ENCODE assay signal across 7 cellular contexts in genomic region chr12:53320352-53321195, GRCh38. TPM values are rescaled to one million over a fixed set of nuclear protein-coding genes. Genes with fewer than 3 reads are reported as not detected.
DNase-seq lines count a peak whose midpoint lies in the region; ATAC-seq and TF ChIP-seq lines count a peak whose summit lies in the region.

No MANE protein-coding gene starts in this region.

- peaks cover 32% of the 10 kb centered on the region for H3K36me3 ChIP-seq in HUES6 (ENCODE audit: control insufficient read depth, insufficient read depth, low read length)
- H3K36me3 ChIP-seq in iPS-20b (ENCODE audit: insufficient read depth, low read depth, low read length): peaks cover 27% of the 10 kb centered on the region
- peaks cover 7 to 36% (median 35%) of the 10 kb centered on the region in 4 donors for H3K36me3 ChIP-seq in stomach

- H3K4me1 ChIP-seq in HUES6 (ENCODE audit: control insufficient read depth, insufficient read depth, low read length) (peaks cover 15% of the 10 kb centered on the region), iPS-20b (ENCODE audit: insufficient read depth, low read length) (peaks cover 9% of the 10 kb centered on the region), stomach (peaks cover 23 to 54% (median 48%) of the 10 kb centered on the region in 4 donors)

- no peaks in the 10 kb centered on the region for H3K9me3 Mint-ChIP-seq in activated naive CD8-positive, alpha-beta T cell treated with anti-CD3 and anti-CD28 coated beads for 36 hours

- H3K4me3 ChIP-seq in HUES6 (ENCODE audit: low read depth, low read length) (peak overlapping the region; percentile 97), iPS-20b (ENCODE audit: low read length) (peak overlapping the region; percentile 94), stomach (peak overlapping the region; percentile 63 to 73 (median 68))

- 32 to 46% (median 37%) methylated on average over 10 of the region's 10 CpGs for WGBS in stomach, 5 donors

- TF ChIP-seq EP300 in stomach (IDR thresholded peaks at IDR 0.05): no peak

- H3K36me3 Mint-ChIP-seq in activated naive CD8-positive, alpha-beta T cell treated with anti-CD3 and anti-CD28 coated beads for 36 hours: peaks cover 10% of the 10 kb centered on the region

- H3K27ac ChIP-seq in HUES6 (ENCODE audit: low read depth, low read length): no peak overlapping the region
- H3K27ac ChIP-seq in iPS-20b (ENCODE audit: low read length): no peak overlapping the region
- H3K27ac ChIP-seq in stomach: peak overlapping the region; percentile 86 to 98 (median 92)

- no peak for TF ChIP-seq CTCF in stomach (IDR thresholded peaks at IDR 0.05)

- no peak for DNase-seq in activated naive CD8-positive, alpha-beta T cell treated with anti-CD3 and anti-CD28 coated beads for 36 hours
- no peak for DNase-seq in stomach
- no peak for DNase-seq in NCI-H345 (lab: John Stamatoyannopoulos, UW)

- H3K9ac ChIP-seq in HUES6 (ENCODE audit: low read length) (peak overlapping the region; percentile 94), iPS-20b (ENCODE audit: low read depth, low read length) (peak overlapping the region; percentile 95)

- no peaks in the 10 kb centered on the region for H3K27me3 Mint-ChIP-seq in activated naive CD8-positive, alpha-beta T cell treated with anti-CD3 and anti-CD28 coated beads for 36 hours

- H3K27me3 ChIP-seq in HUES6 (ENCODE audit: control insufficient read depth, insufficient read depth, low read length): peaks cover 5% of the 10 kb centered on the region; the same call in 1 of the 2 replicates
- peaks cover 30% of the 10 kb centered on the region for H3K27me3 ChIP-seq in iPS-20b (ENCODE audit: insufficient read depth, low read length)
- H3K27me3 ChIP-seq in stomach: peaks cover 0 to 3% (median 0%) of the 10 kb centered on the region in 3 donors

- H3K4me1 Mint-ChIP-seq in activated naive CD8-positive, alpha-beta T cell treated with anti-CD3 and anti-CD28 coated beads for 36 hours: peaks cover 31% of the 10 kb centered on the region

- peak overlapping the region; percentile 91 for H3K27ac Mint-ChIP-seq in activated naive CD8-positive, alpha-beta T cell treated with anti-CD3 and anti-CD28 coated beads for 36 hours

- intact Hi-C loops in stomach (cut with DNase I; ENCODE audit: low total_unique reads): no loop called here

- no peak for TF ChIP-seq POLR2A in stomach (IDR thresholded peaks at IDR 0.05)

- H3K4me3 Mint-ChIP-seq in activated naive CD8-positive, alpha-beta T cell treated with anti-CD3 and anti-CD28 coated beads for 36 hours: peak overlapping the region; percentile 96

- H3K9me3 ChIP-seq in HUES6 (ENCODE audit: control insufficient read depth, insufficient read depth, low read depth, low read length) (no peaks in the 10 kb centered on the region), iPS-20b (ENCODE audit: insufficient read depth, low read depth, low read length) (no peaks in the 10 kb centered on the region), stomach (no peaks in the 10 kb centered on the region)

- no peak for ATAC-seq in GM21390 (IDR thresholded peaks at IDR 0.05; ENCODE audit: unreplicated experiment)
- no peak for ATAC-seq in HG03108 (IDR thresholded peaks at IDR 0.05; ENCODE audit: unreplicated experiment)

RNA-seq across cellular contexts. Expression of gene AAAS, which starts 0.8 kb away (rescaled TPM):
- 10 to 100 TPM; 79.9 to 86.4 TPM for total RNA-seq in activated naive CD8-positive, alpha-beta T cell treated with anti-CD3 and anti-CD28 coated beads for 36 hours
- total RNA-seq in stomach: 10 to 100 TPM; 22.6 to 59.4 (median 43.3) TPM
- polyA plus RNA-seq in stomach: 10 to 100 TPM; 19.7 to 49.7 (median 19.7) TPM

RNA-seq across cellular contexts. Expression of gene SP7, which starts 15.6 kb away (rescaled TPM):
- not detected for total RNA-seq in activated naive CD8-positive, alpha-beta T cell treated with anti-CD3 and anti-CD28 coated beads for 36 hours
- total RNA-seq in stomach: not detected
- polyA plus RNA-seq in stomach: not detected

RNA-seq across cellular contexts. Expression of gene MYG1, which starts 21.1 kb away (rescaled TPM):
- total RNA-seq in activated naive CD8-positive, alpha-beta T cell treated with anti-CD3 and anti-CD28 coated beads for 36 hours: 10 to 100 TPM; 73.4 to 79.7 TPM
- total RNA-seq in stomach: 10 to 100 TPM; 16.0 to 33.9 (median 29.0) TPM
- 100 to 1,000 TPM in 1 of 3 donors, 10 to 100 TPM in 2; 89.5 to 120 (median 98.5) TPM for polyA plus RNA-seq in stomach

RNA-seq across cellular contexts. Expression of gene PFDN5, which starts 25.2 kb away (rescaled TPM):
- total RNA-seq in activated naive CD8-positive, alpha-beta T cell treated with anti-CD3 and anti-CD28 coated beads for 36 hours: 100 to 1,000 TPM; 309 to 321 TPM
- total RNA-seq in stomach: 100 to 1,000 TPM; 207 to 623 (median 288) TPM
- polyA plus RNA-seq in stomach: 1,000 to 10,000 TPM; 1,294 to 1,886 (median 1,325) TPM

RNA-seq across cellular contexts. Expression of gene ESPL1, which starts 52.5 kb away (rescaled TPM):
- 10 to 100 TPM; 66.3 to 67.7 TPM for total RNA-seq in activated naive CD8-positive, alpha-beta T cell treated with anti-CD3 and anti-CD28 coated beads for 36 hours
- total RNA-seq in stomach: 10 to 100 TPM in 1 of 5 donors, 1 to 10 TPM in 4; 3.3 to 43.2 (median 6.6) TPM
- 10 to 100 TPM in 1 of 3 donors, under 1 TPM in 2; 0.15 to 13.1 (median 0.75) TPM for polyA plus RNA-seq in stomach

Comparison
In these comparisons a context has a peak if more than half of its experiments do, and no peak if none do; other contexts are left out.
1. H3K27ac ChIP-seq: peak in stomach (5 of 5); none in HUES6 (single experiment) and iPS-20b (single experiment).
2. Peak in every context shown above with its lines, with median percentiles within 50 percentile points of each other: H3K4me3 ChIP-seq.